Comparison of ENCODE assay signal across 7 cellular contexts in the genomic region with DNA sequence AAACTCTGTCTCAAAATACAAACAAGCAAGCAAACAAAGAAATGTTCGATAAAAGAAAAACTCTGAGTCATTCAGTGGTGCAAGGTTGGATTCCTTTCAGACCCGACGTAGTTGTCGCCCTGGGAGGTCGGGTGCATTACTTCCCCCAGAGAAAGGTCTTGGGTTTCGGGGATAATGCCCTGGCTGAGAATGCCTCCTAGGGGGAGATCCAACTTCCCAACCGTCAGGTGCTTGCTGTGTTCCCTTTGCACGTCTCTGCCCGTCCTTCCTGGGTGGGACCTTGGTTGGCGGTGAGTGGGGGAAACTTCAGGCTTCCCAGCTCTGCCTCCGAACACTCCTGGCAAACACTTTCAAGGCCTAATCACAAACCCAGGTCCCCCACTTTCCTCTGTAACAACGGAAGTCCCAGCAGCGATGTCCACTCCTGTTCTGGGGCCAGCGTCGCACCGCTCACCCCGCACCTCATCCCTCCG. TPM values are rescaled to one million over a fixed set of nuclear protein-coding genes. Genes with fewer than 3 reads are reported as not detected.
DNase-seq lines count a peak whose midpoint lies in the region; ATAC-seq and TF ChIP-seq lines count a peak whose summit lies in the region.

No MANE protein-coding gene starts in this region.

- TF ChIP-seq POLR2A in Peyer's patch (IDR thresholded peaks at IDR 0.05): no peak

- no peaks in the 10 kb centered on the region for H3K9me3 ChIP-seq in Peyer's patch

- TF ChIP-seq CTCF in GM12864 (IDR thresholded peaks at IDR 0.05; ENCODE audit: low read depth, low read length, missing control alignments) (no peak), Peyer's patch (IDR thresholded peaks at IDR 0.05) (no peak), brain (conservative IDR thresholded peaks at IDR 0.05) (no peak)

- H3K27me3 ChIP-seq in Peyer's patch: no peaks in the 10 kb centered on the region

- peaks cover 49% of the 10 kb centered on the region for H3K4me1 Mint-ChIP-seq in brain

- H3K4me3 Mint-ChIP-seq in brain: peak overlapping the region; percentile 89 to 97 (median 91)

- peak; percentile 26 for ATAC-seq in HG03064 (IDR thresholded peaks at IDR 0.05; ENCODE audit: low read depth, unreplicated experiment)

- H3K4me1 ChIP-seq in Peyer's patch: peaks cover 0 to 18% (median 0%) of the 10 kb centered on the region in 4 donors

- peaks cover 42% of the 10 kb centered on the region for H3K36me3 Mint-ChIP-seq in brain

- peak overlapping the region; percentile 99 for H3K4me3 ChIP-seq in GM12864 (ENCODE audit: low read depth, low read length)
- peak overlapping the region; percentile 72 to 90 (median 80) for H3K4me3 ChIP-seq in Peyer's patch

- H3K27ac ChIP-seq in Peyer's patch: peak overlapping the region; percentile 79 to 84 (median 81)

- peak overlapping the region; percentile 90 to 98 (median 97) for H3K27ac Mint-ChIP-seq in brain

- no peaks in the 10 kb centered on the region for H3K27me3 Mint-ChIP-seq in brain

- H3K9me3 Mint-ChIP-seq in brain: peaks cover 0 to 20% (median 14%) of the 10 kb centered on the region in 5 experiments

- H3K36me3 ChIP-seq in Peyer's patch: no peaks in the 10 kb centered on the region

- DNase-seq in GM12864 (ENCODE audit: low read depth) (no peak), Peyer's patch (peak in 1 of 3 donors; percentile 23), islet precursor cell (peak; percentile 72), epidermal melanocyte (ENCODE audit: insufficient read length, low spot score) (no peak)
- DNase-seq in stimulated activated CD4-positive, alpha-beta T cell treated with anti-CD3 and anti-CD28 coated beads, Interleukin-4, amount 100 ng/mL, for 24 hours: peak; percentile 16

RNA-seq across cellular contexts. Expression of a gene that starts 0.6 kb away (rescaled TPM):
- total RNA-seq in Peyer's patch: 10 to 100 TPM; 32.1 to 87.9 (median 58.2) TPM
- 193 TPM for polyA plus RNA-seq in brain (ENCODE audit: insufficient read depth, low read depth, low replicate concordance)

RNA-seq across cellular contexts. Expression of a gene that starts 0.7 kb away (rescaled TPM):
- total RNA-seq in Peyer's patch: 10 to 100 TPM; 15.4 to 51.2 (median 18.8) TPM
- polyA plus RNA-seq in brain (ENCODE audit: insufficient read depth, low read depth, low replicate concordance): 3.9 TPM

Comparison
In these comparisons a context has a peak if more than half of its experiments do, and no peak if none do; other contexts are left out.
1. DNase-seq: peak in islet precursor cell (single experiment) and stimulated activated CD4-positive, alpha-beta T cell treated with anti-CD3 and anti-CD28 coated beads, Interleukin-4, amount 100 ng/mL, for 24 hours (single experiment); none in GM12864 (single experiment) and epidermal melanocyte (single experiment).